34 cellular contexts compared by ENCODE assay signal in the genomic region with DNA sequence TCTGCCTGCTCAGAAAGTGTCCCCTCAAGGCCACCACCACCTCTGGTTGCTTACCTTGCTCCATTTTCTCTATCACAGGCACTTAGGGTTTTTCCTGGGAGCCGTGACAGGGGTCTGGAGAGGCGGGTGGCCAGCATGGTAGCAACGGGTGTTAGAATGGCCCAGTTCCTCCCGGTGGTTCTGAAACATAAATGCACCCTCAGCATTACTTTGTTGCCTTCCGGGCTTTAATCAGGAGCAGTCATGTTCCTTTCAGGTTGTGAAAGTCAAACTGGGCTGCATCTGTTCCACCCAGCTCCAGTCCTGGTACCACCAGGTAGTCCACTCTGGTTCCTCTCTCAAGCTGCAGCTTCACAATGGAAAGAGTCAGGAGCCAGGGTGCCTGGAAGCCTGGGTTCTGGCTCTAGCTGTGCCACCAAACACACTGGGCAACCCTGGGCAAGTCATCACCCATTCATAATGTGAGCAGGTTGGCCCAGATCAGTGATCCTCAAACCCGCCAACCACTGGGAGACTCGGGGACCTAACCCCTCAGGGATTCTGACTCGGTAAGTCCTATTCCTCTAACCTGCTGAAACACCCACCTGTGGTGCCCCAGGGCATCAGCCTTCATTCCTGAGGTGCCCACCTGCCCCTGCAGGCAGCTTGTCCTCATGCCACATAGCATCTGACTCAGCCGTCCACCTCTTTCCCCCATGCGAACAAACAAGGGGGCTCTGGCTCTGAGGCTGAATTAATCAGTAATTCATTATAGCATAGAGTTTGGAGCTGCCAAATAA. TPM values are rescaled to one million over a fixed set of nuclear protein-coding genes. Genes with fewer than 3 reads are reported as not detected.
DNase-seq lines count a peak whose midpoint lies in the region; FAIRE-seq and TF ChIP-seq lines count a peak whose summit lies in the region.
"Had no signal": no experiment of that assay in that cellular context is flagged by ENCODE, and none has a peak within 500 bp of the region (broad histone marks: within the 10 kb centered on the region; RNA-seq: fewer than 3 reads in every experiment).

No MANE protein-coding gene starts in this region.

- H3K9me3 ChIP-seq in kidney (ENCODE audit: control insufficient read depth in 1 of 2, low read length in 2 of 2) (no peaks in the 10 kb centered on the region), stomach (no peaks in the 10 kb centered on the region), prostate gland (no peaks in the 10 kb centered on the region), Karpas-422 (ENCODE audit: low read length) (no peaks in the 10 kb centered on the region)
- H3K9me3 ChIP-seq: ascending aorta, heart right ventricle, mucosa of descending colon, ovary, tibial artery had no signal

- TF ChIP-seq POLR2A in stomach (IDR thresholded peaks at IDR 0.05) (no peak), prostate gland (IDR thresholded peaks at IDR 0.05) (no peak)

- peaks cover 42% of the 10 kb centered on the region for H3K4me1 Mint-ChIP-seq in dendritic cell treated with granulocyte-macrophage colony-stimulating factor and Interleukin-4, amounts not matched to agents 40 ng/mL and 50 ng/mL, for 4 days (ENCODE audit: low read depth)

- H3K36me3 ChIP-seq in kidney (ENCODE audit: control insufficient read depth in 1 of 2, insufficient read depth in 2 of 2, low read length in 2 of 2) (peaks cover 7 to 13% of the 10 kb centered on the region in 2 donors), stomach (peaks cover 0 to 19% (median 8%) of the 10 kb centered on the region in 4 donors), prostate gland (no peaks in the 10 kb centered on the region), Karpas-422 (ENCODE audit: insufficient read depth, low read length) (peaks cover 35% of the 10 kb centered on the region)
- H3K36me3 ChIP-seq: ascending aorta, heart right ventricle, ovary had no signal

- H3K27ac ChIP-seq in RWPE1, result 0 out of 2 replicates have a peak overlapping the region, but pooled peaks have one; percentile 14
- H3K27ac ChIP-seq in kidney (ENCODE audit: low read depth in 2 of 2, low read length in 2 of 2), result no peak overlapping the region
- peak overlapping the region; percentile 71 to 84 (median 75) for H3K27ac ChIP-seq in stomach
- H3K27ac ChIP-seq in prostate gland, result no peak overlapping the region
- no peak overlapping the region for H3K27ac ChIP-seq in Karpas-422 (ENCODE audit: low read length)
- H3K27ac ChIP-seq: ascending aorta; BLaER1 treated with 17β-estradiol and CSF1 and Interleukin-3, amounts not matched to agents 10 nM and 100 nM; heart right ventricle; ovary; tibial artery had no signal

- no peak overlapping the region for H3K9ac ChIP-seq in kidney (ENCODE audit: low read length in 2 of 2)
- no peak overlapping the region for H3K9ac ChIP-seq in Karpas-422 (ENCODE audit: low read length)

- CTCF ChIA-PET in RWPE1 (lab: Yijun Ruan, JAX), result no interaction called here

- WGBS in stomach, 5 donors, result 59 to 86% (median 76%) methylated on average over 10 of the region's 10 CpGs
- WGBS in prostate gland, result 79% methylated on average over 10 of the region's 10 CpGs

- POLR2A ChIA-PET in RWPE1 (lab: Yijun Ruan, JAX; ENCODE audit: low non-redundant PET), result no interaction called here

- no peak overlapping the region for H3K4me3 ChIP-seq in kidney (ENCODE audit: low read length in 2 of 2)
- no peak overlapping the region for H3K4me3 ChIP-seq in stomach
- H3K4me3 ChIP-seq in prostate gland, result no peak overlapping the region
- no peak overlapping the region for H3K4me3 ChIP-seq in Karpas-422 (ENCODE audit: low read length)
- H3K4me3 ChIP-seq: ascending aorta; BLaER1 treated with 17β-estradiol and CSF1 and Interleukin-3, amounts not matched to agents 10 nM and 100 nM; heart right ventricle; mucosa of descending colon; ovary; tibial artery had no signal

- H3K27me3 ChIP-seq in stomach (no peaks in the 10 kb centered on the region), prostate gland (replicated peaks; ENCODE audit: insufficient read depth) (no peaks in the 10 kb centered on the region), Karpas-422 (ENCODE audit: low read length) (no peaks in the 10 kb centered on the region)
- H3K27me3 ChIP-seq: ascending aorta; BLaER1 treated with 17β-estradiol and CSF1 and Interleukin-3, amounts not matched to agents 10 nM and 100 nM; heart right ventricle; ovary; tibial artery had no signal

- H3K27me3 Mint-ChIP-seq in dendritic cell treated with granulocyte-macrophage colony-stimulating factor and Interleukin-4, amounts not matched to agents 40 ng/mL and 50 ng/mL, for 4 days, result no peaks in the 10 kb centered on the region
- H3K27me3 Mint-ChIP-seq: activated CD4-positive, alpha-beta memory T cell treated with anti-CD3 and anti-CD28 coated beads for 36 hours; effector memory CD8-positive, alpha-beta T cell; stimulated activated naive CD8-positive, alpha-beta T cell treated with anti-CD3 and anti-CD28 coated beads, Interleukin-15, Interleukin-2, amounts not matched to agents 100 ng/mL and 50 ng/mL, for 24 hours had no signal

- intact Hi-C loops in dendritic cell treated with granulocyte-macrophage colony-stimulating factor and Interleukin-4, amounts not matched to agents 40 ng/mL and 50 ng/mL, for 4 days (cut with micrococcal nuclease), result no loop called here
- intact Hi-C loops in kidney (cut with DNase I), result no loop called here
- intact Hi-C loops in stomach (cut with DNase I; ENCODE audit: low total_unique reads), result no loop called here
- intact Hi-C loops in prostate gland (cut with DNase I), result no loop called here

- no peak for DNase-seq in RWPE1 (ENCODE audit: low spot score)
- DNase-seq in kidney, result peak; percentile 61
- no peak for DNase-seq in stomach
- no peak for DNase-seq in prostate gland (ENCODE audit: low spot score)
- DNase-seq in activated CD4-positive, alpha-beta T cell treated with anti-CD3 and anti-CD28 coated beads, Interleukin-2, amount 50 U/mL, for 48 hours, result no peak
- DNase-seq in Karpas-422, result no peak
- DNase-seq: activated CD4-positive, alpha-beta memory T cell treated with anti-CD3 and anti-CD28 coated beads for 36 hours; activated gamma-delta T cell treated with Interleukin-2 at 50 U/mL for 16 hours; COR-L47; DMS53; effector memory CD8-positive, alpha-beta T cell; H7; heart right ventricle; NCI-H1436; NCI-H2081; NCI-H2227 treated with DMSO at 0.1 percent for 48 hours; NCI-H526 treated with DMSO at 0.1 percent for 48 hours; nephron progenitor cell; NK-92 treated with Interleukin-12 subunit alpha and Interleukin-12 subunit beta, amount 100 ng/mL, for 24 hours; ovary; PC-3; retina; stimulated activated CD4-positive, alpha-beta T cell treated with anti-CD3 and anti-CD28 coated beads, Interleukin-1b, Interleukin-23, amount 100 ng/mL, for 48 hours; tibial artery had no signal

- no peaks in the 10 kb centered on the region for H3K9me2 ChIP-seq in Karpas-422 (replicated peaks; ENCODE audit: insufficient read depth, low read length)

- H3K4me2 ChIP-seq in Karpas-422 (ENCODE audit: low read depth, low read length, poor library complexity, severe bottlenecking), result no peak overlapping the region

- no peak for TF ChIP-seq EP300 in stomach (IDR thresholded peaks at IDR 0.05)

- FAIRE-seq in kidney (lab: Jason Lieb, UNC), result no peak
- FAIRE-seq: colon, frontal cortex, GM12891, TTC549 had no signal

- TF ChIP-seq CTCF in RWPE1 (conservative IDR thresholded peaks at IDR 0.05; ENCODE audit: low read depth), result no peak
- TF ChIP-seq CTCF in kidney (IDR thresholded peaks at IDR 0.05; ENCODE audit: borderline replicate concordance, extremely low read depth, insufficient read depth), result no peak
- no peak for TF ChIP-seq CTCF in stomach (IDR thresholded peaks at IDR 0.05)
- no peak for TF ChIP-seq CTCF in prostate gland (IDR thresholded peaks at IDR 0.05)

- peaks cover 0 to 4% of the 10 kb centered on the region in 2 donors for H3K4me1 ChIP-seq in kidney (ENCODE audit: control insufficient read depth in 1 of 2, insufficient read depth in 1 of 2, low read depth in 1 of 2, low read length in 2 of 2)
- H3K4me1 ChIP-seq in stomach, result peaks cover 11 to 57% (median 44%) of the 10 kb centered on the region in 4 donors
- H3K4me1 ChIP-seq in prostate gland (replicated peaks), result peaks cover 2% of the 10 kb centered on the region
- no peaks in the 10 kb centered on the region for H3K4me1 ChIP-seq in Karpas-422 (ENCODE audit: low read length)

- no peak overlapping the region for H3K4me3 Mint-ChIP-seq in dendritic cell treated with granulocyte-macrophage colony-stimulating factor and Interleukin-4, amounts not matched to agents 40 ng/mL and 50 ng/mL, for 4 days
- H3K4me3 Mint-ChIP-seq: activated CD4-positive, alpha-beta memory T cell treated with anti-CD3 and anti-CD28 coated beads for 36 hours; effector memory CD8-positive, alpha-beta T cell; nephron progenitor cell; stimulated activated naive CD8-positive, alpha-beta T cell treated with anti-CD3 and anti-CD28 coated beads, Interleukin-15, Interleukin-2, amounts not matched to agents 100 ng/mL and 50 ng/mL, for 24 hours; T-helper 1 cell treated with Interleukin-12 subunit alpha and Interleukin-12 subunit beta and Interleukin-4 antibody, amounts not matched to agents 30 μg/mL and 1 μg/mL, for 36 hours had no signal

- H3K27ac Mint-ChIP-seq in dendritic cell treated with granulocyte-macrophage colony-stimulating factor and Interleukin-4, amounts not matched to agents 40 ng/mL and 50 ng/mL, for 4 days, result peak overlapping the region; percentile 67
- H3K27ac Mint-ChIP-seq: activated CD4-positive, alpha-beta memory T cell treated with anti-CD3 and anti-CD28 coated beads for 36 hours; stimulated activated naive CD8-positive, alpha-beta T cell treated with anti-CD3 and anti-CD28 coated beads, Interleukin-15, Interleukin-2, amounts not matched to agents 100 ng/mL and 50 ng/mL, for 24 hours; T-helper 1 cell treated with Interleukin-12 subunit alpha and Interleukin-12 subunit beta and Interleukin-4 antibody, amounts not matched to agents 30 μg/mL and 1 μg/mL, for 36 hours had no signal

- no peak overlapping the region for H2AFZ ChIP-seq in Karpas-422 (ENCODE audit: low read length)

- peaks cover 11% of the 10 kb centered on the region for H4K20me1 ChIP-seq in Karpas-422 (ENCODE audit: insufficient read depth, low read depth, low read length)

- H3K9me3 Mint-ChIP-seq in dendritic cell treated with granulocyte-macrophage colony-stimulating factor and Interleukin-4, amounts not matched to agents 40 ng/mL and 50 ng/mL, for 4 days, result no peaks in the 10 kb centered on the region
- H3K9me3 Mint-ChIP-seq: activated CD4-positive, alpha-beta memory T cell treated with anti-CD3 and anti-CD28 coated beads for 36 hours; effector memory CD8-positive, alpha-beta T cell; nephron progenitor cell; stimulated activated naive CD8-positive, alpha-beta T cell treated with anti-CD3 and anti-CD28 coated beads, Interleukin-15, Interleukin-2, amounts not matched to agents 100 ng/mL and 50 ng/mL, for 24 hours; T-helper 1 cell treated with Interleukin-12 subunit alpha and Interleukin-12 subunit beta and Interleukin-4 antibody, amounts not matched to agents 30 μg/mL and 1 μg/mL, for 36 hours had no signal

- H3K36me3 Mint-ChIP-seq in dendritic cell treated with granulocyte-macrophage colony-stimulating factor and Interleukin-4, amounts not matched to agents 40 ng/mL and 50 ng/mL, for 4 days (ENCODE audit: low read depth), result peaks cover 5% of the 10 kb centered on the region

- peaks cover 95% of the 10 kb centered on the region for H3K79me2 ChIP-seq in Karpas-422 (ENCODE audit: low read length)

RNA-seq across cellular contexts. Expression of a gene that starts 9.3 kb away (rescaled TPM):
- 21.2 TPM for total RNA-seq in kidney
- 49.6 TPM for polyA plus RNA-seq in kidney (ENCODE audit: insufficient read depth, low read depth, low replicate concordance)
- 100 to 1,000 TPM in 1 of 5 donors, 10 to 100 TPM in 3, 1 to 10 TPM in 1; 3.5 to 128 (median 20.5) TPM for total RNA-seq in stomach
- polyA plus RNA-seq in stomach, result 10 to 100 TPM; 10.6 to 37.5 (median 20.6) TPM
- total RNA-seq in prostate gland, result 10 to 100 TPM; 41.1 to 84.3 TPM
- total RNA-seq in Karpas-422 (2014; rRNA removed; shearing (Covaris generic); ENCODE audit: low replicate concordance), result 80.5 and 111 TPM in 2 replicates
- total RNA-seq: ascending aorta had no signal

Comparison
In these comparisons a context has a peak if more than half of its experiments do, and no peak if none do; other contexts are left out.
1. H3K27ac ChIP-seq: peak in RWPE1 (single experiment) and stomach (5 of 5); none in kidney (0 of 2), prostate gland (0 of 2) and Karpas-422 (single experiment).